23 cellular contexts compared by ENCODE assay signal in the genomic region with DNA sequence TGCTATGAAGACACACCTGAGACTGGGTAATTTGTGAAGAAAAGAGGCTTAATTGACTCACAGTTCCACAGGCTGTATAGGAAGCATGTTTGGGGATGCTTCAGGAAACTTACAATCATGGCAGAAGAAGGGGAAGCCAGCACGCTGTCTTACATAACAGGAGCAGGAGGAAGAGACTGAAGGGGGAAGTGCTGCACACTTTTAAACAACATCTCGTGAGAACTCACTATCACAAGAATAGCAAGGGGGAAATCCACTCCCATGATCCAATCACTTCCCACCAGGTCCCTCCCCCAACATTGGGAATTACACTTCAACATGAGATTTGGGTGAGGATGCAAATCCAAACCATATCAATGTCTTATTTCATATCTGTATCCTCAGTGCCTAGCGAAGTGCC.
"Had no signal": no experiment of that assay in that cellular context is flagged by ENCODE, and none has a peak within 500 bp of the region (broad histone marks: within the 10 kb centered on the region; RNA-seq: fewer than 3 reads in every experiment).

No MANE protein-coding gene starts in this region.

- H3K4me3 ChIP-seq: coronary artery, esophagus squamous epithelium, left lung, mucosa of descending colon, neural progenitor cell, smooth muscle cell, suprapubic skin, transverse colon, upper lobe of right lung, vagina had no signal

- H3K27ac ChIP-seq: coronary artery, esophagus squamous epithelium, left lung, neural progenitor cell, parathyroid adenoma, suprapubic skin, transverse colon, upper lobe of right lung, vagina had no signal

- H3K9me3 ChIP-seq: esophagus squamous epithelium, mucosa of descending colon, suprapubic skin, transverse colon, upper lobe of right lung, vagina had no signal

- H3K4me1 ChIP-seq: left lung, parathyroid adenoma, suprapubic skin, transverse colon, upper lobe of right lung, vagina had no signal

- DNase-seq: dermis blood vessel endothelial cell; effector memory CD4-positive, alpha-beta T cell; esophagus squamous epithelium; foreskin melanocyte; hypothalamus; left lung; mesenchymal stem cell; mucosa of descending colon; naive thymus-derived CD4-positive, alpha-beta T cell; stimulated activated CD4-positive, alpha-beta T cell treated with anti-CD3 and anti-CD28 coated beads, Interleukin-12 subunit alpha, Interleukin-12 subunit beta, amount 100 ng/mL, for 4 hours; stimulated activated CD4-positive, alpha-beta T cell treated with anti-CD3 and anti-CD28 coated beads, Interleukin-1b, Interleukin-23, amount 100 ng/mL, for 48 hours; stimulated activated CD4-positive, alpha-beta T cell treated with anti-CD3 and anti-CD28 coated beads, Interleukin-4, amount 100 ng/mL, for 1 hour; stimulated activated CD8-positive, alpha-beta memory T cell treated with anti-CD3 and anti-CD28 coated beads, Interleukin-4, amount 100 ng/mL, for 48 hours; stimulated activated naive CD4-positive, alpha-beta T cell; stimulated activated naive CD8-positive, alpha-beta T cell treated with anti-CD3 and anti-CD28 coated beads, Interleukin-15, amount 100 ng/mL, for 72 hours; transverse colon; upper lobe of right lung had no signal

- H3K27me3 ChIP-seq: esophagus squamous epithelium, left lung, neural progenitor cell, suprapubic skin, transverse colon, upper lobe of right lung, vagina had no signal

- H3K36me3 ChIP-seq: esophagus squamous epithelium, left lung, neural progenitor cell, suprapubic skin, transverse colon, upper lobe of right lung, vagina had no signal
